ENCODE assay signal across 20 cellular contexts in genomic region chr22:20204821-20205220, GRCh38. TPM values are rescaled to one million over a fixed set of nuclear protein-coding genes. Genes with fewer than 3 reads are reported as not detected.
A peak's percentile ranks its signal among the peaks of the same experiment; 100 is the strongest.
DNase-seq lines count a peak whose midpoint lies in the region; FAIRE-seq and TF ChIP-seq lines count a peak whose summit lies in the region.
"Had no signal": no experiment of that assay in that cellular context is flagged by ENCODE, and none has a peak within 500 bp of the region (broad histone marks: within the 10 kb centered on the region; RNA-seq: fewer than 3 reads in every experiment).

No MANE protein-coding gene starts in this region.

- H3K27me3 ChIP-seq in hepatocyte, result no peaks in the 10 kb centered on the region
- H3K27me3 ChIP-seq in small intestine (ENCODE audit: control insufficient read depth in 2 of 2, insufficient read depth in 2 of 2, low read length in 2 of 2), result no peaks in the 10 kb centered on the region

- H3K4me1 Mint-ChIP-seq in T-helper 1 cell treated with Interleukin-12 subunit alpha and Interleukin-12 subunit beta and Interleukin-4 antibody, amounts not matched to agents 30 μg/mL and 1 μg/mL, for 36 hours (ENCODE audit: low read depth), result peaks cover 15% of the 10 kb centered on the region

- no peaks in the 10 kb centered on the region for H3K79me2 ChIP-seq in hepatocyte

- H3K4me3 Mint-ChIP-seq in T-helper 1 cell treated with Interleukin-12 subunit alpha and Interleukin-12 subunit beta and Interleukin-4 antibody, amounts not matched to agents 30 μg/mL and 1 μg/mL, for 36 hours, result no peak overlapping the region
- H3K4me3 Mint-ChIP-seq: CD8-positive, alpha-beta T cell had no signal

- in situ Hi-C loops in ACHN (cut with HindIII; ENCODE audit: low pct_ligation_motif_present, low pct_unique_long_range_greater_than_20kb, low sequenced_read_pairs), result no loop called here

- POLR2A ChIA-PET in RWPE1 (lab: Yijun Ruan, JAX; ENCODE audit: low non-redundant PET), result interaction anchor here (0.6 kb wide), 1 partner anchor 184 kb away, joined by 3 read pairs; no protein-coding TSS in a partner anchor

- DNase-seq in T-helper 1 cell (no peak), RWPE1 (ENCODE audit: low spot score) (no peak), hepatocyte (ENCODE audit: low spot score) (peak; percentile 34), small intestine (no peak), ACHN (no peak), NCI-H2107 treated with DMSO at 0.1 percent for 48 hours (lab: John Stamatoyannopoulos, UW; ENCODE audit: unreplicated experiment) (no peak), NCI-H2107 (lab: John Stamatoyannopoulos, UW) (no peak)
- DNase-seq: activated naive CD4-positive, alpha-beta T cell treated with anti-CD3 and anti-CD28 coated beads for 36 hours; brain microvascular endothelial cell; CD8-positive, alpha-beta T cell; effector memory CD8-positive, alpha-beta T cell; H7; Karpas-422; NCI-H1417 treated with DMSO at 0.1 percent for 48 hours; NCI-H526; PC-3; posterior cingulate gyrus; substantia nigra had no signal

- H3K9me3 ChIP-seq in hepatocyte (ENCODE audit: low read depth) (no peaks in the 10 kb centered on the region), small intestine (ENCODE audit: control insufficient read depth, low read depth) (no peaks in the 10 kb centered on the region)
- H3K9me3 ChIP-seq: A549 had no signal

- H3K27ac Mint-ChIP-seq in T-helper 1 cell treated with Interleukin-12 subunit alpha and Interleukin-12 subunit beta and Interleukin-4 antibody, amounts not matched to agents 30 μg/mL and 1 μg/mL, for 36 hours, result peak overlapping the region; percentile 15
- H3K27ac Mint-ChIP-seq: activated naive CD4-positive, alpha-beta T cell treated with anti-CD3 and anti-CD28 coated beads for 36 hours had no signal

- no peak for TF ChIP-seq CTCF in RWPE1 (conservative IDR thresholded peaks at IDR 0.05; ENCODE audit: low read depth)
- no peak for TF ChIP-seq CTCF in hepatocyte (IDR thresholded peaks at IDR 0.05; ENCODE audit: poor library complexity)

- no peak overlapping the region for H3K4me3 ChIP-seq in hepatocyte
- H3K4me3 ChIP-seq in small intestine (ENCODE audit: low read depth in 1 of 2, low read length in 2 of 2), result peak overlapping the region in 1 of 2 donors; percentile 10
- H3K4me3 ChIP-seq: A549 had no signal

- H3K4me1 ChIP-seq in hepatocyte (ENCODE audit: insufficient read depth) (peaks cover 53% of the 10 kb centered on the region), small intestine (ENCODE audit: control insufficient read depth in 2 of 2, insufficient read depth in 1 of 2, low read depth in 1 of 2, low read length in 1 of 2) (peaks cover 11 to 12% of the 10 kb centered on the region in 2 donors)

- H3K9me3 Mint-ChIP-seq in T-helper 1 cell treated with Interleukin-12 subunit alpha and Interleukin-12 subunit beta and Interleukin-4 antibody, amounts not matched to agents 30 μg/mL and 1 μg/mL, for 36 hours, result no peaks in the 10 kb centered on the region
- H3K9me3 Mint-ChIP-seq: activated naive CD4-positive, alpha-beta T cell treated with anti-CD3 and anti-CD28 coated beads for 36 hours; CD8-positive, alpha-beta T cell; effector memory CD8-positive, alpha-beta T cell had no signal

- no peaks in the 10 kb centered on the region for H4K20me1 ChIP-seq in hepatocyte (ENCODE audit: insufficient read depth, poor library complexity, severe bottlenecking)

- H3K36me3 ChIP-seq in hepatocyte (replicated peaks; ENCODE audit: insufficient read depth, low read depth) (no peaks in the 10 kb centered on the region), small intestine (ENCODE audit: control insufficient read depth in 2 of 2, insufficient read depth in 2 of 2, low read length in 2 of 2) (no peaks in the 10 kb centered on the region)
- H3K36me3 ChIP-seq: brain microvascular endothelial cell had no signal

- no peaks in the 10 kb centered on the region for H3K36me3 Mint-ChIP-seq in T-helper 1 cell treated with Interleukin-12 subunit alpha and Interleukin-12 subunit beta and Interleukin-4 antibody, amounts not matched to agents 30 μg/mL and 1 μg/mL, for 36 hours (ENCODE audit: low read depth)

- peak overlapping the region; percentile 37 for H2AFZ ChIP-seq in hepatocyte

- FAIRE-seq in small intestine (lab: Jason Lieb, UNC), result no peak
- FAIRE-seq: A549 had no signal

- 46% methylated on average over 18 of the region's 18 CpGs for WGBS in hepatocyte (ENCODE audit: low lambda C conversion rate, missing lambda C conversion rate)
- 45 to 60% (median 49%) methylated on average over 18 of the region's 18 CpGs for WGBS in small intestine, 3 donors

- no peaks in the 10 kb centered on the region for H3K27me3 Mint-ChIP-seq in T-helper 1 cell treated with Interleukin-12 subunit alpha and Interleukin-12 subunit beta and Interleukin-4 antibody, amounts not matched to agents 30 μg/mL and 1 μg/mL, for 36 hours (ENCODE audit: low read depth)

- CTCF ChIA-PET in RWPE1 (lab: Yijun Ruan, JAX), result no interaction called here

- H3K4me2 ChIP-seq in hepatocyte, result peak overlapping the region; percentile 83

- no peaks in the 10 kb centered on the region for H3K9me2 ChIP-seq in hepatocyte (replicated peaks; ENCODE audit: insufficient read depth)

- peak overlapping the region; percentile 79 for H3K27ac ChIP-seq in RWPE1
- H3K27ac ChIP-seq in hepatocyte, result peak overlapping the region; percentile 83
- H3K27ac ChIP-seq in small intestine (ENCODE audit: low read depth in 1 of 2, low read length in 1 of 2), result peak overlapping the region; percentile 92 to 97
- H3K27ac ChIP-seq: brain microvascular endothelial cell had no signal

RNA-seq across cellular contexts. Expression of gene CCDC188, which starts 54.0 kb away (rescaled TPM):
- total RNA-seq in hepatocyte, result not detected in 2 replicates
- polyA plus RNA-seq in hepatocyte, result not detected in 2 replicates
- 1 to 10 TPM in 1 of 3 donors, not detected in 2; 1.2 TPM for polyA plus RNA-seq in small intestine
- total RNA-seq: activated naive CD4-positive, alpha-beta T cell treated with anti-CD3 and anti-CD28 coated beads for 36 hours; CD8-positive, alpha-beta T cell; H7; PC-3 had no signal
- polyA plus RNA-seq: A549 had no signal
